In the genomic region with DNA sequence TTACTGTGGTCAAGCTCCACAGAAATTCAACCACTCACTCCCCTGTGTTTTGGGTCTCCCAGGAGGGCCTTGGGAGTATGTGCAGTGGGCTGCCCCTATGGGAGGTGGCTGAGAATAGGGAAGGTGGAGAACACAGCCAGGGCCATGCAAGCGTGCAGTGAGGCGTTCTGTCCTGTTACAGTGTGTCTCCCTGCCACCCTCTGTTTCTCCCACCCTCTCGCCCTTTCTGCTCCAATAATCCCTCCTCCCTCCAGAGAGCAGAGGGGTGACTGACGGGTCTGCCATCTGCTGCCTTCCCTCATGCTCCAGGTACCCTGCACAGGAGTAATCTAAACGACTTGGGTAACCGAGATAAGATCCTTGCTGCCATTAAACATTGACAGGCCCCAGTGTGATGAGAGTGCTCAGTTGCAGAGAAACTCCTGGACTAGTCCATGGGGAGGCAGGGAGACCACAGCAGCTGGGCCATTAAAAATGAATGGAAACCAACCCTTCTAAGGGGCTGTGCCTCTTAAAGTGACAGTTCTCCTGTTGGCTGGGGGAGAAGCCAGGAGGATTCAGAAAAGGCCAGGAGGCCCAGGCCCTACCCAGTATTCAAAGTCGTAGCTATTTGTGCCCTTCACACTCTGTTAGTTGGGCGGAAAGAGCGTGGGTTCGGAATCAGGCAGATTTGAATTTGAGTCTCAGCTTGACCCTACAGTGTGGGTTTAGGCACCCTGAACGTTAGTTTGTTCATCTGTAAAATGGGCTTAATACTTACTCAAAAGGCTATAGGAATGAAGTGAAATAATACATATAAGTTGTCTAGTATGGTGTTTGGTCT, we compare ENCODE assay signal across 11 cellular contexts. TPM values are rescaled to one million over a fixed set of nuclear protein-coding genes. Genes with fewer than 3 reads are reported as not detected.
DNase-seq lines count a peak whose midpoint lies in the region; ATAC-seq and TF ChIP-seq lines count a peak whose summit lies in the region.
"Had no signal": no experiment of that assay in that cellular context is flagged by ENCODE, and none has a peak within 500 bp of the region (broad histone marks: within the 10 kb centered on the region; RNA-seq: fewer than 3 reads in every experiment).

No MANE protein-coding gene starts in this region.

- H3K4me1 Mint-ChIP-seq in activated naive CD4-positive, alpha-beta T cell treated with anti-CD3 and anti-CD28 coated beads, Interleukin-2, amount 10 ng/mL, durations not matched to agents 7 days and 5 days = peaks cover 56% of the 10 kb centered on the region
- peaks cover 34% of the 10 kb centered on the region for H3K4me1 Mint-ChIP-seq in GM23338

- H3K36me3 ChIP-seq in SK-N-SH (replicated peaks in 1 of 2; ENCODE audit: control insufficient read depth in 1 of 2, insufficient read depth in 2 of 2, low read length in 1 of 2) = no peaks in the 10 kb centered on the region
- no peaks in the 10 kb centered on the region for H3K36me3 ChIP-seq in hepatocyte (replicated peaks; ENCODE audit: insufficient read depth, low read depth)
- H3K36me3 ChIP-seq in spleen = no peaks in the 10 kb centered on the region
- H3K36me3 ChIP-seq in GM23338 (ENCODE audit: insufficient read depth) = no peaks in the 10 kb centered on the region
- H3K36me3 ChIP-seq: adrenal gland, ovary had no signal

- DNase-seq in SK-N-SH = no peak
- peak; percentile 72 for DNase-seq in NCI-H187 (lab: John Stamatoyannopoulos, UW)
- DNase-seq in hepatocyte (ENCODE audit: low spot score) = peak; percentile 69
- DNase-seq in spleen = peak; percentile 78
- no peak for DNase-seq in stimulated activated naive CD4-positive, alpha-beta T cell treated with Interleukin-2 at 50 U/mL for 16 hours (lab: John Stamatoyannopoulos, UW)
- no peak for DNase-seq in activated naive CD4-positive, alpha-beta T cell treated with anti-CD3 and anti-CD28 coated beads, Interleukin-2, amount 10 ng/mL, durations not matched to agents 7 days and 5 days
- no peak for DNase-seq in GM23338 (ENCODE audit: low spot score)

- no peak for ATAC-seq in SK-N-SH treated with all-trans-retinoic acid at 6 μM for 48 hours
- ATAC-seq in GM23338 = no peak

- no peaks in the 10 kb centered on the region for H3F3A ChIP-seq in SK-N-SH (replicated peaks; ENCODE audit: insufficient read depth)
- no peaks in the 10 kb centered on the region for H3F3A ChIP-seq in GM23338 (replicated peaks; ENCODE audit: low read depth)

- no peak for TF ChIP-seq POLR2A in spleen (IDR thresholded peaks at IDR 0.05)

- TF ChIP-seq RAD21 in SK-N-SH (IDR thresholded peaks at IDR 0.05; ENCODE audit: low read length) = no peak

- no peak overlapping the region for H3K27ac ChIP-seq in SK-N-SH (ENCODE audit: low read depth in 2 of 2, low read length in 1 of 2)
- H3K27ac ChIP-seq in hepatocyte = peak overlapping the region; percentile 94
- peak overlapping the region in 6 of 8 donors; percentile 3 to 98 (median 66) for H3K27ac ChIP-seq in spleen
- H3K27ac ChIP-seq in GM23338 (ENCODE audit: low read depth) = no peak overlapping the region

- peaks cover 0 to 32% of the 10 kb centered on the region in 2 experiments; a peak in 2 of 4 replicates for H3K4me1 ChIP-seq in SK-N-SH (ENCODE audit: control insufficient read depth in 1 of 2, insufficient read depth in 2 of 2, low read depth in 1 of 2, low read length in 1 of 2)
- peaks cover 54% of the 10 kb centered on the region for H3K4me1 ChIP-seq in hepatocyte (ENCODE audit: insufficient read depth)
- H3K4me1 ChIP-seq in spleen = peaks cover 40 to 95% (median 79%) of the 10 kb centered on the region in 6 donors
- peaks cover 18% of the 10 kb centered on the region for H3K4me1 ChIP-seq in GM23338 (ENCODE audit: insufficient read depth)

- WGBS in SK-N-SH (ENCODE audit: low lambda C conversion rate) = 74% methylated on average over 11 of the region's 11 CpGs
- WGBS in hepatocyte (ENCODE audit: low lambda C conversion rate, missing lambda C conversion rate) = 62% methylated on average over 11 of the region's 11 CpGs
- 63 to 79% (median 72%) methylated on average over 11 of the region's 11 CpGs for WGBS in spleen, 5 donors

- no peaks in the 10 kb centered on the region for H3K9me3 Mint-ChIP-seq in activated naive CD4-positive, alpha-beta T cell treated with anti-CD3 and anti-CD28 coated beads, Interleukin-2, amount 10 ng/mL, durations not matched to agents 7 days and 5 days
- no peaks in the 10 kb centered on the region for H3K9me3 Mint-ChIP-seq in GM23338

- H3K4me2 ChIP-seq in SK-N-SH (no peak overlapping the region), hepatocyte (peak overlapping the region; percentile 57), GM23338 (no peak overlapping the region)

- intact Hi-C loops in spleen (cut with DNase I; ENCODE audit: low total_unique reads) = no loop called here

- H3K79me2 ChIP-seq in SK-N-SH (ENCODE audit: insufficient read depth) (no peaks in the 10 kb centered on the region), hepatocyte (no peaks in the 10 kb centered on the region), GM23338 (replicated peaks; ENCODE audit: insufficient read depth) (no peaks in the 10 kb centered on the region)

- no peak overlapping the region for H3K4me3 ChIP-seq in SK-N-SH (ENCODE audit: low read depth in 2 of 2, low read length in 1 of 2)
- H3K4me3 ChIP-seq in hepatocyte = no peak overlapping the region
- H3K4me3 ChIP-seq in spleen = no peak overlapping the region
- H3K4me3 ChIP-seq in GM23338 = no peak overlapping the region
- H3K4me3 ChIP-seq: adrenal gland, ovary had no signal

- H3K27ac Mint-ChIP-seq in activated naive CD4-positive, alpha-beta T cell treated with anti-CD3 and anti-CD28 coated beads, Interleukin-2, amount 10 ng/mL, durations not matched to agents 7 days and 5 days = no peak overlapping the region
- no peak overlapping the region for H3K27ac Mint-ChIP-seq in GM23338

- TF ChIP-seq CTCF in SK-N-SH (IDR thresholded peaks at IDR 0.05) (no peak), hepatocyte (IDR thresholded peaks at IDR 0.05; ENCODE audit: poor library complexity) (no peak), spleen (IDR thresholded peaks at IDR 0.05 in 8 of 11, conservative IDR thresholded peaks at IDR 0.05 in 3 of 11) (no peak), GM23338 (conservative IDR thresholded peaks at IDR 0.05; ENCODE audit: low read depth in 2 of 2) (no peak)

- no peak for TF ChIP-seq EP300 in SK-N-SH (IDR thresholded peaks at IDR 0.05; ENCODE audit: borderline replicate concordance in 1 of 2, low read depth in 1 of 2, low read length in 1 of 2)

- no peaks in the 10 kb centered on the region for H3K36me3 Mint-ChIP-seq in activated naive CD4-positive, alpha-beta T cell treated with anti-CD3 and anti-CD28 coated beads, Interleukin-2, amount 10 ng/mL, durations not matched to agents 7 days and 5 days
- H3K36me3 Mint-ChIP-seq in GM23338 (ENCODE audit: low read depth) = no peaks in the 10 kb centered on the region

- H3K27me3 ChIP-seq in SK-N-SH (ENCODE audit: insufficient read depth) = 0 out of 2 replicates have a peak, but pooled peaks cover 4% of the 10 kb centered on the region
- no peaks in the 10 kb centered on the region for H3K27me3 ChIP-seq in hepatocyte
- no peaks in the 10 kb centered on the region for H3K27me3 ChIP-seq in spleen (replicated peaks in 1 of 7)
- peaks cover 8% of the 10 kb centered on the region for H3K27me3 ChIP-seq in GM23338 (ENCODE audit: insufficient read depth)
- H3K27me3 ChIP-seq: adrenal gland, ovary had no signal

- no peaks in the 10 kb centered on the region for H4K20me1 ChIP-seq in SK-N-SH (ENCODE audit: insufficient read depth)
- no peaks in the 10 kb centered on the region for H4K20me1 ChIP-seq in hepatocyte (ENCODE audit: insufficient read depth, poor library complexity, severe bottlenecking)
- no peaks in the 10 kb centered on the region for H4K20me1 ChIP-seq in GM23338 (replicated peaks; ENCODE audit: insufficient read depth)

- POLR2A ChIA-PET in SK-N-SH (lab: Yijun Ruan, JAX) = no interaction called here

- H2AFZ ChIP-seq in SK-N-SH (ENCODE audit: low read depth) (no peak overlapping the region), hepatocyte (no peak overlapping the region), GM23338 (no peak overlapping the region)

- H3K27me3 Mint-ChIP-seq in activated naive CD4-positive, alpha-beta T cell treated with anti-CD3 and anti-CD28 coated beads, Interleukin-2, amount 10 ng/mL, durations not matched to agents 7 days and 5 days = no peaks in the 10 kb centered on the region
- peaks cover 18% of the 10 kb centered on the region for H3K27me3 Mint-ChIP-seq in GM23338 (ENCODE audit: insufficient read depth, low read depth, poor library complexity)

- H3K9me3 ChIP-seq in SK-N-SH (no peaks in the 10 kb centered on the region), hepatocyte (ENCODE audit: low read depth) (no peaks in the 10 kb centered on the region), spleen (no peaks in the 10 kb centered on the region)
- H3K9me3 ChIP-seq: adrenal gland, ovary had no signal

- CTCF ChIA-PET in SK-N-SH (lab: Yijun Ruan, JAX) = interaction anchor here (1.5 to 31.2 kb wide), 5 partner anchors 11 to 205 kb away, joined by 3 to 817 read pairs (median 15); a partner anchor contains a TSS
- CTCF ChIA-PET in activated naive CD4-positive, alpha-beta T cell treated with anti-CD3 and anti-CD28 coated beads, Interleukin-2, amount 10 ng/mL, durations not matched to agents 7 days and 5 days (lab: Charles Lee) = interaction anchor here (0.7 to 2.2 kb wide), 3 partner anchors 10 to 45 kb away, joined by 3 to 8 read pairs (median 3); no protein-coding TSS in a partner anchor

- no peak overlapping the region for H3K4me3 Mint-ChIP-seq in activated naive CD4-positive, alpha-beta T cell treated with anti-CD3 and anti-CD28 coated beads, Interleukin-2, amount 10 ng/mL, durations not matched to agents 7 days and 5 days
- no peak overlapping the region for H3K4me3 Mint-ChIP-seq in GM23338

- H3K9me2 ChIP-seq in SK-N-SH = no peaks in the 10 kb centered on the region
- H3K9me2 ChIP-seq in hepatocyte (replicated peaks; ENCODE audit: insufficient read depth) = no peaks in the 10 kb centered on the region
- H3K9me2 ChIP-seq in GM23338 (ENCODE audit: insufficient read depth) = no peaks in the 10 kb centered on the region

- H3K9ac ChIP-seq in SK-N-SH = no peak overlapping the region

RNA-seq across cellular contexts. Expression of a gene that starts 22.4 kb away (rescaled TPM):
- polyA plus RNA-seq in SK-N-SH (2012; rRNA removed) (26.2 and 33.5 TPM in 2 replicates), hepatocyte (253 and 274 TPM in 2 replicates), spleen (10 to 100 TPM; 55.5 to 93.1 (median 69.3) TPM), GM23338 (2016; fragmentation: Nextera tagmentation; extraction: Ambion mirVana) (5.7 and 6.3 TPM in 2 replicates)
- 19.1 and 24.9 TPM in 2 replicates for polyA plus RNA-seq in SK-N-SH (2012; cell fraction: cytosol; rRNA removed)
- polyA plus RNA-seq in SK-N-SH (2012; cell fraction: nucleus; rRNA removed) = 13.7 and 24.3 TPM in 2 replicates
- total RNA-seq in hepatocyte (192 and 197 TPM in 2 replicates), spleen (100 to 1,000 TPM; 104 to 186 (median 153) TPM)
- 7.8 and 9.1 TPM in 2 replicates for total RNA-seq in GM23338 (2014; rRNA removed; shearing (Covaris generic))

RNA-seq across cellular contexts. Expression of a gene that starts 53.5 kb away (rescaled TPM):
- polyA plus RNA-seq in SK-N-SH (2012; rRNA removed) (not detected in 2 replicates), hepatocyte (0.30 and 1.1 TPM in 2 replicates), spleen (100 to 1,000 TPM in 1 of 3 donors, 1 to 10 TPM in 2; 2.0 to 165 (median 2.2) TPM), GM23338 (2016; fragmentation: Nextera tagmentation; extraction: Ambion mirVana) (0.47 and 0.85 TPM in 2 replicates)
- polyA plus RNA-seq in SK-N-SH (2012; cell fraction: cytosol; rRNA removed) = not detected in 2 replicates
- 0.01 TPM in 2 replicates for polyA plus RNA-seq in SK-N-SH (2012; cell fraction: nucleus; rRNA removed)
- total RNA-seq in hepatocyte (0.20 and 0.93 TPM in 2 replicates), spleen (10 to 100 TPM in 2 of 7 donors, 1 to 10 TPM in 5; 2.2 to 31.0 (median 7.8) TPM)
- 0.07 TPM in 1 of 2 replicates, not detected in the other for total RNA-seq in GM23338 (2014; rRNA removed; shearing (Covaris generic))
- polyA plus RNA-seq: AG04450 had no signal

Comparison
In these comparisons a context has a peak if more than half of its experiments do, and no peak if none do; other contexts are left out.
1. DNase-seq: peak in NCI-H187 (2 of 2), hepatocyte (single experiment) and spleen (single experiment); none in SK-N-SH (single experiment), stimulated activated naive CD4-positive, alpha-beta T cell treated with Interleukin-2 at 50 U/mL for 16 hours (single experiment), activated naive CD4-positive, alpha-beta T cell treated with anti-CD3 and anti-CD28 coated beads, Interleukin-2, amount 10 ng/mL, durations not matched to agents 7 days and 5 days (single experiment) and GM23338 (single experiment).
2. H3K27ac ChIP-seq: peak in hepatocyte (single experiment) and spleen (6 of 8); none in SK-N-SH (0 of 2) and GM23338 (single experiment).